Comparison of ENCODE assay signal across 14 cellular contexts in the genomic region with DNA sequence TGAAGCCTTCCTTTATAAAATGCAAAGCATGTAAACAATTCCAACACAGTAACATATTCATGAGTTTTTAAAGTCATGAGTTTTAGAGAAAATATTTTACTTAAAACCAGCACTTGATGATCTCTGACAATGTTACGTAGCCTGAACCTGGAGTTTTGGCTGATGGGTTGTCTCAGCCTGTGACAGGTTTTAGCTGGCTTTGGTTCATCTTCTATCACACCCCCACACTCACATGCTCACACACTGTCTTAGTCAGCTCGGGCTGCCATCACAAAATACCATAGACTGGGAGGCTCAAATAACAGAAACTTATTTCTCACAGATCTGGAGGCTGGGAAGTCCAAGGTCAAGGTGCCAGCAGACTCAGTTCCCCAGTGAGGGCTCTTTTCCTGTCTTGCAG. TPM values are rescaled to one million over a fixed set of nuclear protein-coding genes. Genes with fewer than 3 reads are reported as not detected.
"Had no signal": no experiment of that assay in that cellular context is flagged by ENCODE, and none has a peak within 500 bp of the region (broad histone marks: within the 10 kb centered on the region; RNA-seq: fewer than 3 reads in every experiment).

No MANE protein-coding gene starts in this region.

RNA-seq across cellular contexts. Expression of a gene that starts 50.6 kb away (rescaled TPM):
- total RNA-seq: naive thymus-derived CD4-positive, alpha-beta T cell; natural killer cell; occipital lobe; osteoblast; psoas muscle; right atrium auricular region; sciatic nerve; smooth muscle cell; stomach; subcutaneous adipose tissue; upper lobe of right lung; urinary bladder; vagina had no signal
- polyA plus RNA-seq: naive thymus-derived CD4-positive, alpha-beta T cell; neural cell; smooth muscle cell had no signal
